ENCODE assay signal across 1 cellular context in the genomic region with DNA sequence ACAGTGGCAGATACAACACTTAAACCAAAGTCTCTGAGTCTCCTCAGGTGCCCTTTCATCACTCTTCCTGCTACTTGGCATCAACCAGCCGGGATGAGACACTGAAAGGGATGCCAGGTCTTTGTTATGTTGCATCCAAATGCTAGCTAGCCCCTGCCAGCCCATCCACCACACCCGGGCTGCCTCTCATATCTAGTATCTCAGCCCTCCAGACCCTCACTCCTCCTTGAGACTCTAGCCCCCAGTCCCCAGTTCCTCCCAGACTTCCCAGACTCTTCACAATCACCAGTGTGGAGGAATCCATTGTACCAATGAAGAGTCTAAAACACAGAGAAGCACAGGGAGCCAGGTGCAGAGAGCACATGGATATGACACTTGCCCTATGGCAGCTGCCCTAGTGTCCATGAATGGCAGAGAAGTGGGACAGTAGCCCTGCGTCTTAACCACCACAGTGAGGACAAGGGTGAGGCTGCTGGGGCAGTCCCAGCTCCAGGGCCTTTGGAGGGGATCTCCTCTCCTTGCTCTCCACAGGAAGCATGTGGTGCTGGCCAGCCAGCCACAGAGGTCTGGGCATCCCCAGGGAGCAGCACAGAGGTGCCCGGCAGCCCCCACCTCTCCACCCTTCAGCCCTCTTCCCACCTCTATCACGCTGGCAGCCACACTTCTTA.
TF ChIP-seq lines count a peak whose summit lies in the region.

No MANE protein-coding gene starts in this region.

TF ChIP-seq in SK-N-SH treated with all-trans-retinoic acid at 6 μM for 48 hours, 23 proteins besides CTCF, POLR2A, EP300 and RAD21 (continued from another document):
- TF ChIP-seq ZNF8 (CRISPR knock-in tag; IDR thresholded peaks at IDR 0.05) = no peak
